Comparison of ENCODE assay signal across 9 cellular contexts in the genomic region with DNA sequence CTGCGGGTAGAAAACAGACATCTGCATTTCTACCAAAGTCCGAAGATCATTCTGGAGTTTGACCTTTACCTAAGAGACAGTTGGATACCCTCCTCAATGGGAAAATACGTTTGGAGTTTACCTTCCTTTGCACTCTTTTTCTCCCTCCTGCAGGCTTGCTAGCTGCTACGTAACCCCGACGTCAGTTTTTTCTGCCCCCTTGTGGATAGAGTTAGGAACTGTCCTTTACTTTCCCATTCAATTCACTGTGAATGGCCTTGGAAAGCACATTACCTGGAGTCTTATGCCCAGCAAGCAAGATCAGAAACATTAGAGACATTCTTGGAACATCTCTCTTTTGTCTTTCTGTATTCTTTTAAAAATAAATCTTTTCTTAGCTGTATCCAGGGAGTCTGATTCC.
DNase-seq lines count a peak whose midpoint lies in the region; ATAC-seq and TF ChIP-seq lines count a peak whose summit lies in the region.
"Had no signal": no experiment of that assay in that cellular context is flagged by ENCODE, and none has a peak within 500 bp of the region (broad histone marks: within the 10 kb centered on the region; RNA-seq: fewer than 3 reads in every experiment).

No MANE protein-coding gene starts in this region.

- no peaks in the 10 kb centered on the region for H3K9me3 ChIP-seq in body of pancreas
- no peaks in the 10 kb centered on the region for H3K9me3 ChIP-seq in MG63

- TF ChIP-seq POLR2A in body of pancreas (IDR thresholded peaks at IDR 0.05): no peak

- H3K27me3 Mint-ChIP-seq in neural crest cell (ENCODE audit: low read depth): no peaks in the 10 kb centered on the region
- H3K27me3 Mint-ChIP-seq in activated T-helper 17 cell treated with anti-CD3 and anti-CD28 coated beads, Interleukin-2, amount 50 U/mL, for 72 hours: no peaks in the 10 kb centered on the region
- H3K27me3 Mint-ChIP-seq: stimulated activated naive CD8-positive, alpha-beta T cell treated with anti-CD3 and anti-CD28 coated beads, Interleukin-15, Interleukin-2, amounts not matched to agents 100 ng/mL and 50 ng/mL, for 24 hours had no signal

- H3K27me3 ChIP-seq in body of pancreas (no peaks in the 10 kb centered on the region), MG63 (no peaks in the 10 kb centered on the region)

- ATAC-seq in GM19351 (IDR thresholded peaks at IDR 0.05; ENCODE audit: unreplicated experiment) (peak; percentile 94), body of pancreas (peak; percentile 73)
- no peak for ATAC-seq in activated T-helper 17 cell treated with anti-CD3 and anti-CD28 coated beads, Interleukin-2, amount 50 U/mL, for 72 hours (replicated peaks)

- intact Hi-C loops in body of pancreas (cut with DNase I): no loop called here

- peaks cover 4% of the 10 kb centered on the region for H3K4me1 Mint-ChIP-seq in neural crest cell
- H3K4me1 Mint-ChIP-seq in activated T-helper 17 cell treated with anti-CD3 and anti-CD28 coated beads, Interleukin-2, amount 50 U/mL, for 72 hours: no peaks in the 10 kb centered on the region

- no peak overlapping the region for H3K27ac Mint-ChIP-seq in neural crest cell (ENCODE audit: unreplicated experiment)
- H3K27ac Mint-ChIP-seq in activated T-helper 17 cell treated with anti-CD3 and anti-CD28 coated beads, Interleukin-2, amount 50 U/mL, for 72 hours: no peak overlapping the region
- H3K27ac Mint-ChIP-seq: stimulated activated naive CD8-positive, alpha-beta T cell treated with anti-CD3 and anti-CD28 coated beads, Interleukin-15, Interleukin-2, amounts not matched to agents 100 ng/mL and 50 ng/mL, for 24 hours had no signal

- H3K4me3 Mint-ChIP-seq in neural crest cell: no peak overlapping the region
- H3K4me3 Mint-ChIP-seq in activated T-helper 17 cell treated with anti-CD3 and anti-CD28 coated beads, Interleukin-2, amount 50 U/mL, for 72 hours: no peak overlapping the region
- H3K4me3 Mint-ChIP-seq: stimulated activated naive CD8-positive, alpha-beta T cell treated with anti-CD3 and anti-CD28 coated beads, Interleukin-15, Interleukin-2, amounts not matched to agents 100 ng/mL and 50 ng/mL, for 24 hours had no signal

- H3K27ac ChIP-seq in body of pancreas: no peak overlapping the region

- H3K4me3 ChIP-seq in body of pancreas (no peak overlapping the region), MG63 (no peak overlapping the region)

- no peaks in the 10 kb centered on the region for H3K9me3 Mint-ChIP-seq in neural crest cell
- H3K9me3 Mint-ChIP-seq in activated T-helper 17 cell treated with anti-CD3 and anti-CD28 coated beads, Interleukin-2, amount 50 U/mL, for 72 hours: no peaks in the 10 kb centered on the region

- whole genome bisulfite sequencing in body of pancreas, 2 donors: 3 to 5% methylated on average over 6 of the region's 6 CpGs

- DNase-seq in DMS53 (lab: John Stamatoyannopoulos, UW) (peak; percentile 78), Kasumi-1 (lab: John Stamatoyannopoulos, UW) (peak; percentile 31 to 41), body of pancreas (peak in 3 of 4 donors; percentile 12 to 33 (median 13)), neural crest cell (ENCODE audit: low read depth, low spot score) (peak; percentile 17), EL (no peak), MG63 (no peak)

- TF ChIP-seq CTCF in body of pancreas (IDR thresholded peaks at IDR 0.05): peak; percentile 17 to 68 (median 47)
- peak; percentile 81 for TF ChIP-seq CTCF in neural crest cell (conservative IDR thresholded peaks at IDR 0.05)

- H3K4me1 ChIP-seq in body of pancreas: no peaks in the 10 kb centered on the region

- no peaks in the 10 kb centered on the region for H3K36me3 Mint-ChIP-seq in neural crest cell (ENCODE audit: low read depth)
- H3K36me3 Mint-ChIP-seq in activated T-helper 17 cell treated with anti-CD3 and anti-CD28 coated beads, Interleukin-2, amount 50 U/mL, for 72 hours (ENCODE audit: low read depth): no peaks in the 10 kb centered on the region

- H3K36me3 ChIP-seq in body of pancreas (replicated peaks in 1 of 2; ENCODE audit: insufficient read depth in 1 of 2, low read depth in 2 of 2) (no peaks in the 10 kb centered on the region), MG63 (no peaks in the 10 kb centered on the region)

Comparison
In these comparisons a context has a peak if more than half of its experiments do, and no peak if none do; other contexts are left out.
1. DNase-seq: peak in DMS53 (single experiment), Kasumi-1 (2 of 2), body of pancreas (3 of 4) and neural crest cell (single experiment); none in EL (single experiment) and MG63 (single experiment).